Comparison of ENCODE assay signal across 11 cellular contexts in genomic region chr17:42325026-42325425, GRCh38. TPM values are rescaled to one million over a fixed set of nuclear protein-coding genes. Genes with fewer than 3 reads are reported as not detected.
DNase-seq lines count a peak whose midpoint lies in the region; ATAC-seq and TF ChIP-seq lines count a peak whose summit lies in the region.
"Had no signal": no experiment of that assay in that cellular context is flagged by ENCODE, and none has a peak within 500 bp of the region (broad histone marks: within the 10 kb centered on the region; RNA-seq: fewer than 3 reads in every experiment).

No MANE protein-coding gene starts in this region.

- peak overlapping the region; percentile 16 for H3K27ac Mint-ChIP-seq in activated naive CD8-positive, alpha-beta T cell
- no peak overlapping the region; a peak in 1 of 7 replicates for H3K27ac Mint-ChIP-seq in H9
- H3K27ac Mint-ChIP-seq: activated naive CD8-positive, alpha-beta T cell treated with anti-CD3 and anti-CD28 coated beads, Interleukin-2, amount 10 ng/mL, durations not matched to agents 7 days and 5 days; T-cell had no signal

- no peaks in the 10 kb centered on the region for H4K20me1 ChIP-seq in H9 (ENCODE audit: control insufficient read depth, insufficient read depth, insufficient read length)

- no peak overlapping the region for H3K23ac ChIP-seq in H9 (ENCODE audit: insufficient read length, low read depth, low read length)

- no peak overlapping the region for H2AK5ac ChIP-seq in H9 (ENCODE audit: insufficient read length, low read length)

- H2BK20ac ChIP-seq in H9 (ENCODE audit: low read depth, low read length, poor library complexity, severe bottlenecking) = no peak overlapping the region

- peaks cover 13 to 50% (median 22%) of the 10 kb centered on the region in 3 donors for H3K4me1 ChIP-seq in gastroesophageal sphincter
- H3K4me1 ChIP-seq in H9 (ENCODE audit: insufficient read depth, low read length) = peaks cover 3% of the 10 kb centered on the region; the same call in 1 of the 2 replicates

- H3K4me3 ChIP-seq in gastroesophageal sphincter = no peak overlapping the region

- ATAC-seq in gastroesophageal sphincter = peak; percentile 60
- ATAC-seq: T-cell had no signal

- no peak overlapping the region for H3K14ac ChIP-seq in H9 (ENCODE audit: insufficient read depth, low read length)

- H2AFZ ChIP-seq in H9 (ENCODE audit: low read length) = no peak overlapping the region

- peak; percentile 73 for DNase-seq in HS-5 (ENCODE audit: low read depth)
- peak; percentile 80 for DNase-seq in stromal cell of bone marrow (ENCODE audit: low read depth)
- no peak for DNase-seq in KG1 (lab: John Stamatoyannopoulos, UW)
- DNase-seq in NCI-H2081 (lab: John Stamatoyannopoulos, UW) = no peak
- no peak for DNase-seq in H9
- DNase-seq: activated naive CD8-positive, alpha-beta T cell treated with anti-CD3 and anti-CD28 coated beads, Interleukin-2, amount 10 ng/mL, durations not matched to agents 7 days and 5 days; NCI-H1417; stimulated activated CD4-positive, alpha-beta T cell treated with anti-CD3 and anti-CD28 coated beads, Interleukin-2, amount 100 ng/mL, for 48 hours; T-cell had no signal

- peaks cover 13% of the 10 kb centered on the region for H3K36me3 Mint-ChIP-seq in activated naive CD8-positive, alpha-beta T cell
- peaks cover 46 to 72% (median 52%) of the 10 kb centered on the region in 3 experiments; a peak in 6 of 7 replicates for H3K36me3 Mint-ChIP-seq in H9 (ENCODE audit: insufficient read depth in 1 of 3, low read depth in 3 of 3)

- no peak overlapping the region for H2BK12ac ChIP-seq in H9 (ENCODE audit: insufficient read length, low read depth, low read length)

- no peaks in the 10 kb centered on the region for H3K27me3 Mint-ChIP-seq in activated naive CD8-positive, alpha-beta T cell
- H3K27me3 Mint-ChIP-seq in H9 (ENCODE audit: low read depth) = no peaks in the 10 kb centered on the region
- H3K27me3 Mint-ChIP-seq: activated naive CD8-positive, alpha-beta T cell treated with anti-CD3 and anti-CD28 coated beads, Interleukin-2, amount 10 ng/mL, durations not matched to agents 7 days and 5 days; T-cell had no signal

- H2BK5ac ChIP-seq in H9 (ENCODE audit: insufficient read length, low read length) = no peak overlapping the region

- no peak overlapping the region for H4K8ac ChIP-seq in H9 (replicated peaks; ENCODE audit: insufficient read length, low read depth, low read length)

- H3K79me2 ChIP-seq in H9 (ENCODE audit: insufficient read depth, low read length) = no peaks in the 10 kb centered on the region

- H3K4me1 Mint-ChIP-seq in activated naive CD8-positive, alpha-beta T cell (ENCODE audit: low read depth) = peaks cover 30% of the 10 kb centered on the region
- H3K4me1 Mint-ChIP-seq in H9 = peaks cover 33 to 38% of the 10 kb centered on the region in 2 experiments

- H2BK15ac ChIP-seq in H9 (ENCODE audit: low read depth, low read length) = no peak overlapping the region

- no peak overlapping the region for H3K18ac ChIP-seq in H9 (ENCODE audit: insufficient read length, low read depth, low read length)

- no peak overlapping the region for H3K4me3 Mint-ChIP-seq in activated naive CD8-positive, alpha-beta T cell
- no peak overlapping the region for H3K4me3 Mint-ChIP-seq in H9
- H3K4me3 Mint-ChIP-seq: activated naive CD8-positive, alpha-beta T cell treated with anti-CD3 and anti-CD28 coated beads, Interleukin-2, amount 10 ng/mL, durations not matched to agents 7 days and 5 days; T-cell had no signal

- no peak overlapping the region for H3K4me2 ChIP-seq in H9 (ENCODE audit: insufficient read depth, insufficient read length, low read length)

- H3K9me3 ChIP-seq in gastroesophageal sphincter (no peaks in the 10 kb centered on the region), H9 (ENCODE audit: control insufficient read depth, low read depth, low read length) (no peaks in the 10 kb centered on the region)

- H3K56ac ChIP-seq in H9 (ENCODE audit: insufficient read length, low read depth, low read length) = no peak overlapping the region

- no peak overlapping the region for H4K5ac ChIP-seq in H9 (ENCODE audit: insufficient read length, low read depth, low read length)

- no peak overlapping the region for H3K4ac ChIP-seq in H9 (ENCODE audit: low read depth, low read length)

- H3K23me2 ChIP-seq in H9 (ENCODE audit: insufficient read length, low read depth, low read length, poor library complexity, severe bottlenecking) = no peaks in the 10 kb centered on the region

- H3T11ph ChIP-seq in H9 (ENCODE audit: low read length) = no peak overlapping the region

- H2BK120ac ChIP-seq in H9 (ENCODE audit: low read depth, low read length, poor library complexity, severe bottlenecking) = no peak overlapping the region

- H3K9ac ChIP-seq in H9 (ENCODE audit: extremely low read depth, insufficient read length, low read length) = no peak overlapping the region

- no peak for TF ChIP-seq EP300 in gastroesophageal sphincter (IDR thresholded peaks at IDR 0.05)

- no peaks in the 10 kb centered on the region for H3K79me1 ChIP-seq in H9 (ENCODE audit: insufficient read depth, low read depth, low read length, poor library complexity, severe bottlenecking)

- TF ChIP-seq CTCF in gastroesophageal sphincter (IDR thresholded peaks at IDR 0.05) (peak in 1 of 4 experiments; percentile 38), H9 (conservative IDR thresholded peaks at IDR 0.05) (no peak)

- peaks cover 0 to 98% of the 10 kb centered on the region in 2 donors for H3K36me3 ChIP-seq in gastroesophageal sphincter

- TF ChIP-seq POLR2A in gastroesophageal sphincter (IDR thresholded peaks at IDR 0.05) = no peak

- H3K27me3 ChIP-seq in gastroesophageal sphincter = no peaks in the 10 kb centered on the region
- H3K27me3 ChIP-seq in H9 (ENCODE audit: insufficient read depth, low read length) = no peaks in the 10 kb centered on the region

- no peak overlapping the region for H4K91ac ChIP-seq in H9 (ENCODE audit: insufficient read length, low read depth, low read length)

- 49% methylated on average over 3 of the region's 7 CpGs; no CpG with 5 or more reads in 1 of the 2 donors for WGBS in gastroesophageal sphincter (ENCODE audit: low coverage in 1 of 2), 2 donors
- WGBS in H9 (ENCODE audit: extremely low coverage, insufficient read length, low lambda C conversion rate) = no CpG with 5 or more reads among the region's 7 CpGs

- H3K9me3 Mint-ChIP-seq in activated naive CD8-positive, alpha-beta T cell (ENCODE audit: low read depth) = no peaks in the 10 kb centered on the region
- no peaks in the 10 kb centered on the region for H3K9me3 Mint-ChIP-seq in H9
- H3K9me3 Mint-ChIP-seq: activated naive CD8-positive, alpha-beta T cell treated with anti-CD3 and anti-CD28 coated beads, Interleukin-2, amount 10 ng/mL, durations not matched to agents 7 days and 5 days; T-cell had no signal

- H3K27ac ChIP-seq in gastroesophageal sphincter (peak overlapping the region; percentile 36 to 79 (median 67)), H9 (ENCODE audit: insufficient read length, low read depth, low read length) (no peak overlapping the region)

RNA-seq across cellular contexts. Expression of gene STAT5A, which starts 36.7 kb away (rescaled TPM):
- total RNA-seq in gastroesophageal sphincter (10 to 100 TPM; 61.8 to 80.8 (median 71.4) TPM), H9 (2021) (4.3 and 6.4 TPM in 2 replicates)

RNA-seq across cellular contexts. Expression of gene STAT5B, which starts 48.8 kb away (rescaled TPM):
- 10 to 100 TPM; 73.3 to 98.3 (median 95.6) TPM for total RNA-seq in gastroesophageal sphincter
- total RNA-seq in H9 (2021) = 42.9 and 46.2 TPM in 2 replicates

Comparison
In these comparisons a context has a peak if more than half of its experiments do, and no peak if none do; other contexts are left out.
1. DNase-seq: peak in HS-5 (single experiment) and stromal cell of bone marrow (single experiment); none in KG1 (single experiment), NCI-H2081 (0 of 2) and H9 (single experiment).